Comparison of ENCODE assay signal across 21 cellular contexts in genomic region chr5:81609810-81610375, GRCh38.
A peak's percentile ranks its signal among the peaks of the same experiment; 100 is the strongest.
DNase-seq lines count a peak whose midpoint lies in the region; ATAC-seq, FAIRE-seq and TF ChIP-seq lines count a peak whose summit lies in the region.
"Had no signal": no experiment of that assay in that cellular context is flagged by ENCODE, and none has a peak within 500 bp of the region (broad histone marks: within the 10 kb centered on the region; RNA-seq: fewer than 3 reads in every experiment).

No MANE protein-coding gene starts in this region.

- WGBS in K562 (ENCODE audit: insufficient coverage, low coverage, missing lambda C conversion rate), result 92% methylated on average over 7 of the region's 7 CpGs
- no CpG with 5 or more reads among the region's 7 CpGs for WGBS in trophoblast cell (ENCODE audit: extremely low coverage, insufficient coverage, insufficient read length)

- H3K9me3 Mint-ChIP-seq in GM23338 (peaks cover 24% of the 10 kb centered on the region), chondrocyte (ENCODE audit: low read depth) (peaks cover 3% of the 10 kb centered on the region), T-cell (peaks cover 0 to 8% (median 7%) of the 10 kb centered on the region in 3 donors)

- no peak overlapping the region for H4K91ac ChIP-seq in trophoblast cell (ENCODE audit: low read depth, low read length)

- H3K4me2 ChIP-seq in GM23338 (no peak overlapping the region), K562 (ENCODE audit: insufficient read depth, low read length) (no peak overlapping the region), trophoblast cell (ENCODE audit: low read length) (no peak overlapping the region)
- H3K4me2 ChIP-seq: A549 had no signal

- peaks cover 10% of the 10 kb centered on the region; the same call in 1 of the 2 replicates for H3K4me1 ChIP-seq in GM23338 (ENCODE audit: insufficient read depth)
- no peaks in the 10 kb centered on the region for H3K4me1 ChIP-seq in K562 (replicated peaks in 1 of 2; ENCODE audit: control insufficient read depth in 2 of 2, insufficient read depth in 2 of 2, low read length in 2 of 2)
- peaks cover 0 to 2% of the 10 kb centered on the region in 2 experiments for H3K4me1 ChIP-seq in trophoblast cell (ENCODE audit: control insufficient read depth in 1 of 2, insufficient read depth in 2 of 2, low read length in 2 of 2)
- H3K4me1 ChIP-seq: A549 had no signal

- no peak overlapping the region for H2BK12ac ChIP-seq in trophoblast cell (ENCODE audit: low read length)

- peaks cover 3% of the 10 kb centered on the region; the same call in 1 of the 2 replicates for H3K9me3 ChIP-seq in K562 (replicated peaks; ENCODE audit: control insufficient read depth, insufficient read depth, low read depth, low read length)
- peaks cover 2% of the 10 kb centered on the region for H3K9me3 ChIP-seq in trophoblast cell (ENCODE audit: insufficient read depth, low read depth, low read length)
- H3K9me3 ChIP-seq: A549 had no signal

- no peaks in the 10 kb centered on the region for H3F3A ChIP-seq in GM23338 (replicated peaks; ENCODE audit: low read depth)

- H3K23ac ChIP-seq in trophoblast cell (ENCODE audit: low read length), result no peak overlapping the region

- H3K4me3 ChIP-seq in GM23338 (no peak overlapping the region), K562 (no peak overlapping the region), trophoblast cell (ENCODE audit: low read depth, low read length) (no peak overlapping the region)
- H3K4me3 ChIP-seq: A549 had no signal

- H3K36me3 Mint-ChIP-seq in GM23338 (ENCODE audit: low read depth), result peaks cover 50% of the 10 kb centered on the region
- peaks cover 8% of the 10 kb centered on the region for H3K36me3 Mint-ChIP-seq in chondrocyte (ENCODE audit: low read depth)
- peaks cover 41% of the 10 kb centered on the region for H3K36me3 Mint-ChIP-seq in T-cell

- H3K36me3 ChIP-seq in GM23338 (ENCODE audit: insufficient read depth), result peaks cover 4% of the 10 kb centered on the region
- peaks cover 12% of the 10 kb centered on the region; the same call in 1 of the 3 replicates for H3K36me3 ChIP-seq in K562 (ENCODE audit: control insufficient read depth, insufficient read depth, low read length)
- no peaks in the 10 kb centered on the region for H3K36me3 ChIP-seq in trophoblast cell (ENCODE audit: control insufficient read depth in 1 of 2, insufficient read depth in 2 of 2, low read length in 2 of 2)

- H3K79me2 ChIP-seq in GM23338 (replicated peaks; ENCODE audit: insufficient read depth) (no peaks in the 10 kb centered on the region), K562 (ENCODE audit: control insufficient read depth, insufficient read depth, low read length) (no peaks in the 10 kb centered on the region), trophoblast cell (ENCODE audit: control insufficient read depth, insufficient read depth, low read length, poor library complexity) (no peaks in the 10 kb centered on the region)

- DNase-seq in DMS53 (lab: John Stamatoyannopoulos, UW) (peak; percentile 28), DMS53 treated with DMSO at 0.1 percent for 48 hours (lab: John Stamatoyannopoulos, UW; ENCODE audit: unreplicated experiment) (no peak), GM23338 (ENCODE audit: low spot score) (peak; percentile 62), K562 (ENCODE audit: extremely low read depth in 1 of 4, low spot score in 3 of 4) (no peak), trophoblast cell (peak; percentile 22 to 69), chondrocyte (ENCODE audit: low spot score) (no peak), T-cell (no peak)
- DNase-seq: AML-193; CD4-positive, alpha-beta memory T cell; DMS153; GOT3; H7 had no signal

- POLR2A ChIA-PET in K562 (lab: Yijun Ruan, JAX), result no interaction called here
- POLR2A ChIA-PET in T-cell (lab: Charles Lee), result no interaction called here

- FAIRE-seq in K562 (lab: Jason Lieb, UNC), result no peak
- FAIRE-seq: G401.6, GM12891, GM19239, HepG2 had no signal

- in situ Hi-C loops in K562 (cut with MboI), result no loop called here

- H3K9ac ChIP-seq in K562 (ENCODE audit: insufficient read depth in 1 of 2, low read depth in 2 of 2, low read length in 2 of 2), result no peak overlapping the region
- no peak overlapping the region for H3K9ac ChIP-seq in trophoblast cell (ENCODE audit: low read length)

- ATAC-seq in GM23338, result no peak
- ATAC-seq in K562, result no peak
- ATAC-seq in T-cell (replicated peaks in 1 of 4), result no peak
- ATAC-seq: A549, HCT116, HepG2 had no signal

- no peak overlapping the region for H2BK120ac ChIP-seq in trophoblast cell (ENCODE audit: insufficient read depth, low read length, poor library complexity)

- no peaks in the 10 kb centered on the region for H4K20me1 ChIP-seq in GM23338 (replicated peaks; ENCODE audit: insufficient read depth)
- H4K20me1 ChIP-seq in K562 (replicated peaks; ENCODE audit: control insufficient read depth, insufficient read depth, low read length), result no peaks in the 10 kb centered on the region

- BruUV-seq in K562 (replicated peaks; lab: Mats Ljungman, UMichigan), result no TSS peak

- CTCF ChIA-PET in K562 (lab: Yijun Ruan, JAX; ENCODE audit: low intra/inter-chr PET ratio), result interaction anchor here (0.7 kb wide), 1 partner anchor 25 kb away, joined by 3 read pairs; no protein-coding TSS in a partner anchor
- CTCF ChIA-PET in T-cell (lab: Charles Lee), result no interaction called here

- no peak for TF ChIP-seq EP300 in K562 (IDR thresholded peaks at IDR 0.05; ENCODE audit: low read length)

- H3K79me1 ChIP-seq in trophoblast cell (ENCODE audit: low read length), result no peaks in the 10 kb centered on the region

- H3K18ac ChIP-seq in trophoblast cell (ENCODE audit: low read length), result no peak overlapping the region

- H3K27me3 Mint-ChIP-seq in GM23338 (ENCODE audit: insufficient read depth, low read depth, poor library complexity), result peaks cover 3% of the 10 kb centered on the region
- no peaks in the 10 kb centered on the region for H3K27me3 Mint-ChIP-seq in chondrocyte (ENCODE audit: low read depth)
- H3K27me3 Mint-ChIP-seq in T-cell, result no peaks in the 10 kb centered on the region
- H3K27me3 Mint-ChIP-seq: CD4-positive, alpha-beta memory T cell; IgD-negative memory B cell had no signal

- no peak overlapping the region for H3K27ac Mint-ChIP-seq in GM23338
- H3K27ac Mint-ChIP-seq in chondrocyte (ENCODE audit: unreplicated experiment), result no peak overlapping the region
- no peak overlapping the region for H3K27ac Mint-ChIP-seq in T-cell
- H3K27ac Mint-ChIP-seq: CD4-positive, alpha-beta memory T cell had no signal

- H3K27me3 ChIP-seq in GM23338 (ENCODE audit: insufficient read depth) (no peaks in the 10 kb centered on the region), K562 (ENCODE audit: control insufficient read depth in 2 of 2, insufficient read depth in 2 of 2, low read length in 2 of 2) (no peaks in the 10 kb centered on the region), trophoblast cell (ENCODE audit: insufficient read depth, low read length) (no peaks in the 10 kb centered on the region)

- no peak overlapping the region for H2AFZ ChIP-seq in GM23338
- no peak overlapping the region for H2AFZ ChIP-seq in K562 (ENCODE audit: low read depth, low read length)
- H2AFZ ChIP-seq in trophoblast cell (ENCODE audit: insufficient read depth, low read length, poor library complexity), result no peak overlapping the region

- H3K4me1 Mint-ChIP-seq in GM23338 (peaks cover 12% of the 10 kb centered on the region), chondrocyte (ENCODE audit: low read depth) (no peaks in the 10 kb centered on the region), T-cell (peaks cover 5 to 28% (median 6%) of the 10 kb centered on the region in 3 donors)

- no peak overlapping the region for H3K14ac ChIP-seq in trophoblast cell (ENCODE audit: low read length)

- H3K9me2 ChIP-seq in GM23338 (ENCODE audit: insufficient read depth), result no peaks in the 10 kb centered on the region

- no peak overlapping the region for H2BK5ac ChIP-seq in trophoblast cell (ENCODE audit: low read depth, low read length, poor library complexity)

- TF ChIP-seq CTCF in GM23338 (conservative IDR thresholded peaks at IDR 0.05; ENCODE audit: low read depth in 2 of 2) (no peak), K562 (IDR thresholded peaks at IDR 0.05 in 2 of 3, conservative IDR thresholded peaks at IDR 0.05 in 1 of 3; ENCODE audit: insufficient read depth in 2 of 3, low read depth in 1 of 3, low read length in 3 of 3) (no peak), chondrocyte (IDR thresholded peaks at IDR 0.05) (no peak)

- no peak for TF ChIP-seq POLR2A in K562 (conservative IDR thresholded peaks at IDR 0.05)

- H2AK5ac ChIP-seq in trophoblast cell (ENCODE audit: low read length), result no peak overlapping the region

- no peak overlapping the region for H4K12ac ChIP-seq in trophoblast cell (ENCODE audit: low read depth, low read length)

- no peak overlapping the region for H3K27ac ChIP-seq in GM23338 (ENCODE audit: low read depth)
- no peak overlapping the region for H3K27ac ChIP-seq in K562 (ENCODE audit: extremely low read depth, low read depth, low read length)
- no peak overlapping the region for H3K27ac ChIP-seq in trophoblast cell (ENCODE audit: low read depth, low read length)
- H3K27ac ChIP-seq: 22Rv1, A549 had no signal

- H3K4ac ChIP-seq in trophoblast cell (ENCODE audit: low read depth, low read length), result no peak overlapping the region

- TF ChIP-seq RAD21 in K562 (CRISPR knock-in tag; conservative IDR thresholded peaks at IDR 0.05 in 1 of 2, IDR thresholded peaks at IDR 0.05 in 1 of 2), result no peak

- H3K4me3 Mint-ChIP-seq in GM23338 (no peak overlapping the region), chondrocyte (ENCODE audit: unreplicated experiment) (no peak overlapping the region), T-cell (no peak overlapping the region)
- H3K4me3 Mint-ChIP-seq: CD14-positive monocyte; CD4-positive, alpha-beta memory T cell; IgD-negative memory B cell had no signal

- intact Hi-C loops in K562 (cut with micrococcal nuclease), result no loop called here

- no peak overlapping the region for H4K8ac ChIP-seq in trophoblast cell (ENCODE audit: low read depth, low read length)

- no peaks in the 10 kb centered on the region for H3K9me1 ChIP-seq in K562 (ENCODE audit: control insufficient read depth, insufficient read depth, low read length)

TF ChIP-seq in K562, 482 proteins besides CTCF, POLR2A, EP300 and RAD21 (continues in another document):
- TF ChIP-seq NCOA2 (IDR thresholded peaks at IDR 0.05; ENCODE audit: partially characterized antibody in 2 of 2) (no peak), ZBTB33 (CRISPR knock-in tag; IDR thresholded peaks at IDR 0.05) (peak; percentile 71; the same call in 1 of the 2 replicates)

Comparison
In these comparisons a context has a peak if more than half of its experiments do, and no peak if none do; other contexts are left out.
1. DNase-seq: peak in DMS53 (single experiment), GM23338 (single experiment) and trophoblast cell (2 of 2); none in DMS53 treated with DMSO at 0.1 percent for 48 hours (single experiment), K562 (0 of 4), chondrocyte (single experiment) and T-cell (0 of 34).